ENCODE assay signal across 1 cellular context in genomic region chr2:229815342-229815741, GRCh38.
TF ChIP-seq lines count a peak whose summit lies in the region.

No MANE protein-coding gene starts in this region.

TF ChIP-seq in GM12878, 131 proteins besides CTCF, POLR2A, EP300 and RAD21:
- TF ChIP-seq SMAD5 (IDR thresholded peaks at IDR 0.05; ENCODE audit: low read depth) = no peak
- TF ChIP-seq, protein P1, sequence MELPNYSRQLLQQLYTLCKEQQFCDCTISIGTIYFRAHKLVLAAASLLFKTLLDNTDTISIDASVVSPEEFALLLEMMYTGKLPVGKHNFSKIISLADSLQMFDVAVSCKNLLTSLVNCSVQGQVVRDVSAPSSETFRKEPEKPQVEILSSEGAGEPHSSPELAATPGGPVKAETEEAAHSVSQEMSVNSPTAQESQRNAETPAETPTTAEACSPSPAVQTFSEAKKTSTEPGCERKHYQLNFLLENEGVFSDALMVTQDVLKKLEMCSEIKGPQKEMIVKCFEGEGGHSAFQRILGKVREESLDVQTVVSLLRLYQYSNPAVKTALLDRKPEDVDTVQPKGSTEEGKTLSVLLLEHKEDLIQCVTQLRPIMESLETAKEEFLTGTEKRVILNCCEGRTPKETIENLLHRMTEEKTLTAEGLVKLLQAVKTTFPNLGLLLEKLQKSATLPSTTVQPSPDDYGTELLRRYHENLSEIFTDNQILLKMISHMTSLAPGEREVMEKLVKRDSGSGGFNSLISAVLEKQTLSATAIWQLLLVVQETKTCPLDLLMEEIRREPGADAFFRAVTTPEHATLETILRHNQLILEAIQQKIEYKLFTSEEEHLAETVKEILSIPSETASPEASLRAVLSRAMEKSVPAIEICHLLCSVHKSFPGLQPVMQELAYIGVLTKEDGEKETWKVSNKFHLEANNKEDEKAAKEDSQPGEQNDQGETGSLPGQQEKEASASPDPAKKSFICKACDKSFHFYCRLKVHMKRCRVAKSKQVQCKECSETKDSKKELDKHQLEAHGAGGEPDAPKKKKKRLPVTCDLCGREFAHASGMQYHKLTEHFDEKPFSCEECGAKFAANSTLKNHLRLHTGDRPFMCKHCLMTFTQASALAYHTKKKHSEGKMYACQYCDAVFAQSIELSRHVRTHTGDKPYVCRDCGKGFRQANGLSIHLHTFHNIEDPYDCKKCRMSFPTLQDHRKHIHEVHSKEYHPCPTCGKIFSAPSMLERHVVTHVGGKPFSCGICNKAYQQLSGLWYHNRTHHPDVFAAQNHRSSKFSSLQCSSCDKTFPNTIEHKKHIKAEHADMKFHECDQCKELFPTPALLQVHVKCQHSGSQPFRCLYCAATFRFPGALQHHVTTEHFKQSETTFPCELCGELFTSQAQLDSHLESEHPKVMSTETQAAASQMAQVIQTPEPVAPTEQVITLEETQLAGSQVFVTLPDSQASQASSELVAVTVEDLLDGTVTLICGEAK (IDR thresholded peaks at IDR 0.05; ENCODE audit: borderline replicate concordance) = no peak
- TF ChIP-seq ZBED1 (IDR thresholded peaks at IDR 0.05; ENCODE audit: borderline replicate concordance) = no peak
- no peak for TF ChIP-seq NR2C2 (IDR thresholded peaks at IDR 0.05; ENCODE audit: borderline replicate concordance, control insufficient read depth, insufficient read length, low read depth)
